In genomic region chr18:62723666-62724281, GRCh38 we compare ENCODE assay signal across 19 cellular contexts. TPM values are rescaled to one million over a fixed set of nuclear protein-coding genes. Genes with fewer than 3 reads are reported as not detected.
A peak's percentile ranks its signal among the peaks of the same experiment; 100 is the strongest.
DNase-seq lines count a peak whose midpoint lies in the region; ATAC-seq, FAIRE-seq and TF ChIP-seq lines count a peak whose summit lies in the region.
"Had no signal": no experiment of that assay in that cellular context is flagged by ENCODE, and none has a peak within 500 bp of the region (broad histone marks: within the 10 kb centered on the region; RNA-seq: fewer than 3 reads in every experiment).

No MANE protein-coding gene starts in this region.

- H3K4me3 ChIP-seq in A549 (no peak overlapping the region), dorsolateral prefrontal cortex (peak overlapping the region in 54 of 59 donors; percentile 0 to 95 (median 81))
- H3K4me3 ChIP-seq: lower lobe of right lung had no signal

- intact Hi-C loops in dorsolateral prefrontal cortex (cut with DNase I), result no loop called here

- peaks cover 12% of the 10 kb centered on the region for H3K9me3 Mint-ChIP-seq in nephron progenitor cell
- H3K9me3 Mint-ChIP-seq in natural killer cell treated with Interleukin-12 subunit alpha and Interleukin-12 subunit beta and Interleukin-15 and Interleukin-18, amount 100 ng/mL, for 72 hours, result no peaks in the 10 kb centered on the region
- H3K9me3 Mint-ChIP-seq: neural crest cell, type B pancreatic cell had no signal

- H3K4me3 Mint-ChIP-seq in nephron progenitor cell, result peak overlapping the region; percentile 20
- H3K4me3 Mint-ChIP-seq in natural killer cell treated with Interleukin-12 subunit alpha and Interleukin-12 subunit beta and Interleukin-15 and Interleukin-18, amount 100 ng/mL, for 72 hours, result no peak overlapping the region
- H3K4me3 Mint-ChIP-seq: type B pancreatic cell had no signal

- TF ChIP-seq RAD21 in A549 (conservative IDR thresholded peaks at IDR 0.05 in 1 of 2, IDR thresholded peaks at IDR 0.05 in 1 of 2), result no peak

- no peak for TF ChIP-seq EP300 in A549 (IDR thresholded peaks at IDR 0.05)

- H3K27me3 Mint-ChIP-seq in nephron progenitor cell (ENCODE audit: low read depth, poor library complexity), result no peaks in the 10 kb centered on the region
- H3K27me3 Mint-ChIP-seq in natural killer cell treated with Interleukin-12 subunit alpha and Interleukin-12 subunit beta and Interleukin-15 and Interleukin-18, amount 100 ng/mL, for 72 hours, result no peaks in the 10 kb centered on the region
- H3K27me3 Mint-ChIP-seq: type B pancreatic cell had no signal

- WGBS in A549 (ENCODE audit: missing lambda C conversion rate), result 84% methylated on average over 5 of the region's 5 CpGs

- DNase-seq in A549 (ENCODE audit: low read depth in 1 of 2, low spot score in 1 of 2) (no peak), NCI-H146 treated with DMSO at 0.1 percent for 48 hours (lab: John Stamatoyannopoulos, UW; ENCODE audit: unreplicated experiment) (peak; percentile 25), dorsolateral prefrontal cortex (no peak), nephron progenitor cell (no peak), DMS 273 (lab: John Stamatoyannopoulos, UW; ENCODE audit: unreplicated experiment) (no peak)
- no peak for DNase-seq in natural killer cell treated with Interleukin-12 subunit alpha and Interleukin-12 subunit beta and Interleukin-15 and Interleukin-18, amount 100 ng/mL, for 72 hours (ENCODE audit: low spot score)
- DNase-seq: activated CD4-positive, CD25-positive, alpha-beta regulatory T cell treated with anti-CD3 and anti-CD28 coated beads, Interleukin-2, amount 50 U/mL, for 72 hours; activated naive CD4-positive, alpha-beta T cell treated with Interleukin-2 at 50 U/mL for 16 hours; lower lobe of right lung; NCI-H1092 treated with DMSO at 0.1 percent for 48 hours; NCI-H2227 treated with DMSO at 0.1 percent for 48 hours; NK-92 treated with Interleukin-12 subunit alpha and Interleukin-12 subunit beta, amount 100 ng/mL, for 24 hours; right cardiac atrium; stimulated activated CD4-positive, alpha-beta T cell treated with anti-CD3 and anti-CD28 coated beads, Interleukin-4, amount 100 ng/mL, for 24 hours had no signal

- TF ChIP-seq CTCF in A549 (IDR thresholded peaks at IDR 0.05), result no peak
- TF ChIP-seq CTCF in dorsolateral prefrontal cortex (IDR thresholded peaks at IDR 0.05 in 54 of 56, conservative IDR thresholded peaks at IDR 0.05 in 2 of 56; ENCODE audit: low read depth in 1 of 56, partially characterized antibody in 56 of 56), result no peak
- TF ChIP-seq CTCF in nephron progenitor cell (IDR thresholded peaks at IDR 0.05), result no peak

- H3K4me1 ChIP-seq in A549, result peaks cover 55% of the 10 kb centered on the region

- peaks cover 30% of the 10 kb centered on the region for H3K36me3 Mint-ChIP-seq in nephron progenitor cell (ENCODE audit: low read depth)
- no peaks in the 10 kb centered on the region for H3K36me3 Mint-ChIP-seq in natural killer cell treated with Interleukin-12 subunit alpha and Interleukin-12 subunit beta and Interleukin-15 and Interleukin-18, amount 100 ng/mL, for 72 hours

- 0 out of 3 replicates have a peak overlapping the region, but pooled peaks have one; percentile 21 for H3K4me2 ChIP-seq in A549

- H3K27me3 ChIP-seq in dorsolateral prefrontal cortex, result no peaks in the 10 kb centered on the region

- peaks cover 55% of the 10 kb centered on the region for H3K4me1 Mint-ChIP-seq in nephron progenitor cell
- peaks cover 6 to 10% of the 10 kb centered on the region in 2 donors for H3K4me1 Mint-ChIP-seq in natural killer cell treated with Interleukin-12 subunit alpha and Interleukin-12 subunit beta and Interleukin-15 and Interleukin-18, amount 100 ng/mL, for 72 hours (ENCODE audit: low read depth in 2 of 2)

- no peak for FAIRE-seq in A549 (lab: Jason Lieb, UNC)
- FAIRE-seq: bronchial epithelial cell had no signal

- H3K27ac ChIP-seq in A549, result no peak overlapping the region
- peak overlapping the region in 58 of 59 donors; percentile 0 to 98 (median 84) for H3K27ac ChIP-seq in dorsolateral prefrontal cortex
- H3K27ac ChIP-seq: lower lobe of right lung had no signal

- TF ChIP-seq POLR2A in A549 (IDR thresholded peaks at IDR 0.05; ENCODE audit: low read length), result no peak

- ATAC-seq in A549 (no peak), GM19452 (IDR thresholded peaks at IDR 0.05; ENCODE audit: unreplicated experiment) (no peak), HG03135 (IDR thresholded peaks at IDR 0.05; ENCODE audit: unreplicated experiment) (no peak)
- no peak for ATAC-seq in natural killer cell treated with Interleukin-12 subunit alpha and Interleukin-12 subunit beta and Interleukin-15 and Interleukin-18, amount 100 ng/mL, for 72 hours
- ATAC-seq: lower lobe of right lung had no signal

- POLR2A ChIA-PET in A549 (lab: Yijun Ruan, JAX), result no interaction called here

- peak overlapping the region; percentile 29 for H3K27ac Mint-ChIP-seq in nephron progenitor cell
- no peak overlapping the region for H3K27ac Mint-ChIP-seq in natural killer cell treated with Interleukin-12 subunit alpha and Interleukin-12 subunit beta and Interleukin-15 and Interleukin-18, amount 100 ng/mL, for 72 hours
- H3K27ac Mint-ChIP-seq: type B pancreatic cell had no signal

- CTCF ChIA-PET in A549 (lab: Yijun Ruan, JAX), result no interaction called here

- no peaks in the 10 kb centered on the region for H3K9me3 ChIP-seq in A549
- H3K9me3 ChIP-seq: lower lobe of right lung had no signal

TF ChIP-seq in A549, 52 proteins besides CTCF, POLR2A, EP300 and RAD21:
- TF ChIP-seq FOXS1 (CRISPR knock-in tag; IDR thresholded peaks at IDR 0.05) (no peak), FOSB (CRISPR knock-in tag; IDR thresholded peaks at IDR 0.05) (no peak), CHD4 (IDR thresholded peaks at IDR 0.05; ENCODE audit: borderline replicate concordance) (no peak), TFCP2L1 (CRISPR knock-in tag; IDR thresholded peaks at IDR 0.05) (no peak), CBX2 (IDR thresholded peaks at IDR 0.05; ENCODE audit: borderline replicate concordance, low read depth) (no peak), HOXA7 (CRISPR knock-in tag; IDR thresholded peaks at IDR 0.05) (no peak), E2F6 (IDR thresholded peaks at IDR 0.05; ENCODE audit: borderline replicate concordance, low read depth) (no peak), CEBPB (IDR thresholded peaks at IDR 0.05) (no peak), BCL3 (IDR thresholded peaks at IDR 0.05) (no peak), ATOH8 (CRISPR knock-in tag; IDR thresholded peaks at IDR 0.05; ENCODE audit: low read depth) (no peak), CBX8 (IDR thresholded peaks at IDR 0.05) (no peak), KDM1A (IDR thresholded peaks at IDR 0.05; ENCODE audit: low read depth) (no peak), TP53 (CRISPR knock-in tag; IDR thresholded peaks at IDR 0.05) (no peak), JUNB (IDR thresholded peaks at IDR 0.05) (no peak), NFE2L2 (conservative IDR thresholded peaks at IDR 0.05; ENCODE audit: low read length) (no peak), FOSL2 (IDR thresholded peaks at IDR 0.05) (no peak), FOSL2 (CRISPR knock-in tag; IDR thresholded peaks at IDR 0.05) (no peak), EHF (CRISPR knock-in tag; IDR thresholded peaks at IDR 0.05) (no peak), PHF8 (IDR thresholded peaks at IDR 0.05; ENCODE audit: borderline replicate concordance, low read depth) (no peak)
- TF ChIP-seq, protein P1, sequence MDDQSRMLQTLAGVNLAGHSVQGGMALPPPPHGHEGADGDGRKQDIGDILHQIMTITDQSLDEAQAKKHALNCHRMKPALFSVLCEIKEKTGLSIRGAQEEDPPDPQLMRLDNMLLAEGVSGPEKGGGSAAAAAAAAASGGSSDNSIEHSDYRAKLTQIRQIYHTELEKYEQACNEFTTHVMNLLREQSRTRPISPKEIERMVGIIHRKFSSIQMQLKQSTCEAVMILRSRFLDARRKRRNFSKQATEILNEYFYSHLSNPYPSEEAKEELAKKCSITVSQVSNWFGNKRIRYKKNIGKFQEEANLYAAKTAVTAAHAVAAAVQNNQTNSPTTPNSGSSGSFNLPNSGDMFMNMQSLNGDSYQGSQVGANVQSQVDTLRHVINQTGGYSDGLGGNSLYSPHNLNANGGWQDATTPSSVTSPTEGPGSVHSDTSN (IDR thresholded peaks at IDR 0.05), result no peak

RNA-seq across cellular contexts. Expression of gene PHLPP1, which starts 8.4 kb away (rescaled TPM):
- polyA plus RNA-seq in A549 (2011; rRNA removed) (12.1 and 12.8 TPM in 2 replicates), A549 (2017; fragmentation: RNase III; extraction: RNeasy Plus Mini Kit Qiagen cat#74134 plus additional on column Dnase treatment) (5.9 to 6.5 TPM (median 6.0 TPM) in 3 replicates)
- 5.4 and 7.2 TPM in 2 replicates for polyA plus RNA-seq in A549 (2012; cell fraction: cytosol; rRNA removed)
- 9.7 and 11.2 TPM in 2 replicates for polyA plus RNA-seq in A549 (2012; cell fraction: nucleus; rRNA removed)
- 19.7 and 30.0 TPM in 2 replicates for polyA minus RNA-seq in A549 (2011; rRNA and poly(A)+ RNA removed)
- total RNA-seq in dorsolateral prefrontal cortex, result 100 to 1,000 TPM in 66 of 120 experiments, 10 to 100 TPM in 54; 42.7 to 292 (median 103) TPM
- total RNA-seq in natural killer cell treated with Interleukin-12 subunit alpha and Interleukin-12 subunit beta and Interleukin-15 and Interleukin-18, amount 100 ng/mL, for 72 hours, result 10 to 100 TPM in 1 of 2 donors, 1 to 10 TPM in 1; 8.3 to 12.7 TPM

Comparison
In these comparisons a context has a peak if more than half of its experiments do, and no peak if none do; other contexts are left out.
1. H3K27ac ChIP-seq: peak in dorsolateral prefrontal cortex (58 of 59); none in A549 (0 of 2).